Comparison of ENCODE assay signal across 25 cellular contexts in the genomic region with DNA sequence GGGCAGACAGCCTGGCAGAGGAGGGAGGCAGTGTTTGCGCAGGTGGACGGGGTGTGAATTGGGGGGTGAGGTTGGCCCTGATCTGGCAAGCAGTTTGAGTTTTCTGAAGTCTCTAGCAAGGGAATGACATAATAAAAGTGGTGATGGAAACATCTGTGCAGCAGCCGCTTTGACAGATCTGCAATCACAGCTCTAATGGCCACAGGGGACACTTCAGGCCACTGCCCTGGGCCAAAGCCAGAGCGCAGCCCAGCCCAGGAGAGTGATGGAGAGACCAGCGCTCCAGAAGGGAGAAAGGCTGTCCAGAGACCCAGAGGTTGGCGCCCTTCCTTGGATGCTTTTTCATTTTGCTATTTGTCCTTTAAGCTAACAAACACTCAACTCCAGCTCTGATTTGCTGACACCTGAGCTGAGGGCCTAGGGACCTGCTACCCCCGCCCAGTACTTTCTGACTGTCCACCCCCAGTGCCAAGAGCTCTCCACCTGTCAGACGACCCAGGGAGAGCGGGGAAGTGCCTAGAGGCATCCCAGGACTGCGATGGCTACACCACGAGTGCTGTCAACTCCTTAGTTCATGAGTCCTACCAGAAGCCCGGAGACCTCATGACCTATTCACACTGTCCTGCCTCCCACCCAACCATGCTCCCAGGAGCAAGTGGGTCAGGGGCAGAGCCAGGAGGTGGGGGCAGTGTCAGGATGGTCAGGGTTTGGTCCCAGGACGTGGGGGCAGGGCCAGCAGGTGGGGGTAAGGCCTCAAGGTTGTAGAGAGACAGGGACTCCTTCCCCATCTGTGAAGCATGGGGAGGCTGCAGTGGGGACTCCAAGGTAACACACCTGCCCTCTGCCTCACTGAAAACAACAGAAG.
"Had no signal": no experiment of that assay in that cellular context is flagged by ENCODE, and none has a peak within 500 bp of the region (broad histone marks: within the 10 kb centered on the region; RNA-seq: fewer than 3 reads in every experiment).

No MANE protein-coding gene starts in this region.

- H3K9me3 ChIP-seq: breast epithelium, pancreas, psoas muscle, stomach, suprapubic skin, tibial nerve, uterus had no signal

- H3K27me3 Mint-ChIP-seq: activated T-cell treated with anti-CD3 and anti-CD28 coated beads, Interleukin-2, amount 50 U/mL, for 24 hours; activated T-helper 17 cell treated with anti-CD3 and anti-CD28 coated beads, Interleukin-2, amount 50 U/mL, for 72 hours; naive B cell had no signal

- H3K4me3 ChIP-seq: breast epithelium, hepatocyte, lung, pancreas, psoas muscle, stomach, suprapubic skin, tibial nerve, uterus had no signal

- H3K27ac Mint-ChIP-seq: activated CD4-positive, alpha-beta T cell treated with anti-CD3 and anti-CD28 coated beads, Interleukin-2, amount 10 ng/mL, durations not matched to agents 24 days and 14 days; activated T-cell treated with anti-CD3 and anti-CD28 coated beads, Interleukin-2, amount 50 U/mL, for 24 hours; activated T-helper 17 cell treated with anti-CD3 and anti-CD28 coated beads, Interleukin-2, amount 50 U/mL, for 72 hours; endodermal cell had no signal

- DNase-seq: activated CD4-positive, alpha-beta T cell treated with anti-CD3 and anti-CD28 coated beads, Interleukin-2, amount 10 ng/mL, durations not matched to agents 24 days and 14 days; activated CD8-positive, alpha-beta memory T cell treated with anti-CD3 and anti-CD28 coated beads for 24 hours; activated CD8-positive, alpha-beta memory T cell treated with anti-CD3 and anti-CD28 coated beads, Interleukin-2, amount 50 U/mL, for 4 hours; activated T-cell treated with anti-CD3 and anti-CD28 coated beads, Interleukin-2, amount 50 U/mL, for 24 hours; cortex of kidney; endodermal cell; immature natural killer cell; naive B cell; pancreas; right cardiac atrium; stimulated activated CD4-positive, alpha-beta T cell treated with anti-CD3 and anti-CD28 coated beads, Interleukin-1b, Interleukin-23, amount 100 ng/mL, for 48 hours; stomach; SW 1271; T-helper 2 cell; uterus had no signal

- H3K27ac ChIP-seq: breast epithelium, hepatocyte, pancreas, psoas muscle, stomach, suprapubic skin, tibial nerve, uterus had no signal

- ATAC-seq: activated CD4-positive, CD25-positive, alpha-beta regulatory T cell treated with anti-CD3 and anti-CD28 coated beads, Interleukin-2, amount 50 U/mL, for 24 hours; activated naive CD4-positive, alpha-beta T cell treated with anti-CD3 and anti-CD28 coated beads, Interleukin-2, amount 50 U/mL, for 72 hours; activated T-helper 17 cell treated with anti-CD3 and anti-CD28 coated beads, Interleukin-2, amount 50 U/mL, for 72 hours; left lobe of liver; pancreas; psoas muscle; right cardiac atrium had no signal

- H3K36me3 ChIP-seq: breast epithelium, pancreas, suprapubic skin, uterus had no signal

- H3K27me3 ChIP-seq: breast epithelium, hepatocyte, pancreas, stomach, suprapubic skin, tibial nerve, uterus had no signal

- H3K4me3 Mint-ChIP-seq: activated CD4-positive, alpha-beta T cell treated with anti-CD3 and anti-CD28 coated beads, Interleukin-2, amount 10 ng/mL, durations not matched to agents 24 days and 14 days; activated T-cell treated with anti-CD3 and anti-CD28 coated beads, Interleukin-2, amount 50 U/mL, for 24 hours; activated T-helper 17 cell treated with anti-CD3 and anti-CD28 coated beads, Interleukin-2, amount 50 U/mL, for 72 hours; endodermal cell; immature natural killer cell had no signal

- H3K9me3 Mint-ChIP-seq: activated T-helper 17 cell treated with anti-CD3 and anti-CD28 coated beads, Interleukin-2, amount 50 U/mL, for 72 hours; endodermal cell; immature natural killer cell had no signal

- H3K4me1 ChIP-seq: breast epithelium, pancreas, psoas muscle, uterus had no signal
